Comparison of ENCODE assay signal across 9 cellular contexts in the genomic region with DNA sequence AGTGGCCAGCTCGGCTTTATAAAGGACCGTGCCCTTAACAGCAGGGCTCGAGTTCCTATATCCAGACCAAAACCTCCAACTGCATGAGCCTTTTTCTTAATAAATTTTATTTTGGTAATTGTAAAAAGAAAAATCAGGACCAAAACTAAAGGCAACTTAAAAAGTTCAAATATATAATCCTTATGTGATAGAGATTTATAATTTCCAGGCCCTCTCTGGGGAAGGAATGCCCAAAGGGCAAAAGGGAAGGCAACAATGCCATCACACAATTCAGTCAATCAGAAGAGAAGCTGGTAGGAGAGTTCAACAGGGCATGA. TPM values are rescaled to one million over a fixed set of nuclear protein-coding genes. Genes with fewer than 3 reads are reported as not detected.
A peak's percentile ranks its signal among the peaks of the same experiment; 100 is the strongest.
DNase-seq lines count a peak whose midpoint lies in the region; ATAC-seq, FAIRE-seq and TF ChIP-seq lines count a peak whose summit lies in the region.
"Had no signal": no experiment of that assay in that cellular context is flagged by ENCODE, and none has a peak within 500 bp of the region (broad histone marks: within the 10 kb centered on the region; RNA-seq: fewer than 3 reads in every experiment).

No MANE protein-coding gene starts in this region.

- FAIRE-seq in urothelium cell line (lab: Jason Lieb, UNC), result no peak

- H3K9me3 ChIP-seq in left lung (no peaks in the 10 kb centered on the region), thoracic aorta (no peaks in the 10 kb centered on the region)

- H3K27ac ChIP-seq in left lung, result peak overlapping the region; percentile 36 to 73
- peak overlapping the region; percentile 10 to 58 for H3K27ac ChIP-seq in thoracic aorta

- H3K27ac Mint-ChIP-seq in activated T-cell treated with anti-CD3 and anti-CD28 coated beads, Interleukin-2, amount 50 U/mL, for 24 hours, result peak overlapping the region; percentile 97
- peak overlapping the region; percentile 77 for H3K27ac Mint-ChIP-seq in activated T-helper 17 cell treated with anti-CD3 and anti-CD28 coated beads, Interleukin-2, amount 50 U/mL, for 72 hours

- no peak for ATAC-seq in activated T-helper 17 cell treated with anti-CD3 and anti-CD28 coated beads, Interleukin-2, amount 50 U/mL, for 72 hours (replicated peaks)
- ATAC-seq in left lung, result no peak
- ATAC-seq in thoracic aorta (ENCODE audit: insufficient number of reproducible peaks, low FRiP score, low read depth), result no peak
- no peak for ATAC-seq in HG02571 (IDR thresholded peaks at IDR 0.05; ENCODE audit: unreplicated experiment)

- H3K4me3 ChIP-seq in left lung, result peak overlapping the region; percentile 74 to 86
- H3K4me3 ChIP-seq in thoracic aorta, result peak overlapping the region; percentile 82

- TF ChIP-seq CTCF in left lung (IDR thresholded peaks at IDR 0.05) (no peak), thoracic aorta (IDR thresholded peaks at IDR 0.05) (no peak)

- peak overlapping the region; percentile 94 for H3K4me3 Mint-ChIP-seq in activated T-cell treated with anti-CD3 and anti-CD28 coated beads, Interleukin-2, amount 50 U/mL, for 24 hours
- H3K4me3 Mint-ChIP-seq in activated T-helper 17 cell treated with anti-CD3 and anti-CD28 coated beads, Interleukin-2, amount 50 U/mL, for 72 hours, result peak overlapping the region; percentile 84

- intact Hi-C loops in left lung (cut with DNase I), result no loop called here

- peaks cover 7 to 33% of the 10 kb centered on the region in 2 donors for H3K4me1 ChIP-seq in left lung
- H3K4me1 ChIP-seq in thoracic aorta (ENCODE audit: control insufficient read depth in 1 of 2, low read depth in 2 of 2), result peaks cover 5 to 13% of the 10 kb centered on the region in 2 donors

- no peaks in the 10 kb centered on the region for H3K9me3 Mint-ChIP-seq in activated T-cell treated with anti-CD3 and anti-CD28 coated beads, Interleukin-2, amount 50 U/mL, for 24 hours
- H3K9me3 Mint-ChIP-seq in activated T-helper 17 cell treated with anti-CD3 and anti-CD28 coated beads, Interleukin-2, amount 50 U/mL, for 72 hours, result no peaks in the 10 kb centered on the region

- H3K36me3 ChIP-seq in left lung (peaks cover 0 to 70% of the 10 kb centered on the region in 2 donors), thoracic aorta (peaks cover 29% of the 10 kb centered on the region)

- H3K27me3 ChIP-seq in left lung, result no peaks in the 10 kb centered on the region
- H3K27me3 ChIP-seq in thoracic aorta (replicated peaks; ENCODE audit: insufficient read depth), result no peaks in the 10 kb centered on the region

- H3K36me3 Mint-ChIP-seq in activated T-cell treated with anti-CD3 and anti-CD28 coated beads, Interleukin-2, amount 50 U/mL, for 24 hours (ENCODE audit: low read depth), result peaks cover 84% of the 10 kb centered on the region
- H3K36me3 Mint-ChIP-seq in activated T-helper 17 cell treated with anti-CD3 and anti-CD28 coated beads, Interleukin-2, amount 50 U/mL, for 72 hours (ENCODE audit: low read depth), result peaks cover 61% of the 10 kb centered on the region

- no peak for DNase-seq in activated T-cell treated with anti-CD3 and anti-CD28 coated beads, Interleukin-2, amount 50 U/mL, for 24 hours
- DNase-seq in activated T-cell treated with anti-CD3 and anti-CD28 coated beads, Interleukin-2, amount 50 U/mL, for 48 hours, result no peak
- no peak for DNase-seq in left lung
- DNase-seq in thoracic aorta (ENCODE audit: low spot score), result no peak
- no peak for DNase-seq in urothelium cell line (ENCODE audit: low spot score)
- no peak for DNase-seq in amniotic stem cell (lab: John Stamatoyannopoulos, UW)

- no peaks in the 10 kb centered on the region for H3K27me3 Mint-ChIP-seq in activated T-cell treated with anti-CD3 and anti-CD28 coated beads, Interleukin-2, amount 50 U/mL, for 24 hours
- no peaks in the 10 kb centered on the region for H3K27me3 Mint-ChIP-seq in activated T-helper 17 cell treated with anti-CD3 and anti-CD28 coated beads, Interleukin-2, amount 50 U/mL, for 72 hours

- H3K4me1 Mint-ChIP-seq in activated T-cell treated with anti-CD3 and anti-CD28 coated beads, Interleukin-2, amount 50 U/mL, for 24 hours (ENCODE audit: low read depth), result peaks cover 56% of the 10 kb centered on the region
- H3K4me1 Mint-ChIP-seq in activated T-helper 17 cell treated with anti-CD3 and anti-CD28 coated beads, Interleukin-2, amount 50 U/mL, for 72 hours, result peaks cover 28% of the 10 kb centered on the region

RNA-seq across cellular contexts. Expression of a gene that starts 0.4 kb away (rescaled TPM):
- 10 to 100 TPM; 34.0 to 78.7 TPM for total RNA-seq in activated T-helper 17 cell treated with anti-CD3 and anti-CD28 coated beads, Interleukin-2, amount 50 U/mL, for 72 hours
- total RNA-seq in left lung (10 to 100 TPM; 25.0 to 62.4 TPM), thoracic aorta (10 to 100 TPM; 19.9 to 64.6 TPM)

RNA-seq across cellular contexts. Expression of a gene that starts 6.2 kb away (rescaled TPM):
- total RNA-seq in activated T-helper 17 cell treated with anti-CD3 and anti-CD28 coated beads, Interleukin-2, amount 50 U/mL, for 72 hours, result 10 to 100 TPM; 28.6 to 33.4 TPM
- total RNA-seq in left lung (10 to 100 TPM; 64.9 to 72.5 TPM), thoracic aorta (10 to 100 TPM; 51.8 to 81.9 TPM)

RNA-seq across cellular contexts. Expression of a gene that starts 16.5 kb away (rescaled TPM):
- under 1 TPM in 1 of 2 donors, not detected in 1; 0.82 TPM for total RNA-seq in activated T-helper 17 cell treated with anti-CD3 and anti-CD28 coated beads, Interleukin-2, amount 50 U/mL, for 72 hours
- total RNA-seq in left lung (under 1 TPM; 0.37 to 0.55 TPM), thoracic aorta (not detected)
- total RNA-seq: LHCN-M2 had no signal

RNA-seq across cellular contexts. Expression of a gene that starts 17.1 kb away (rescaled TPM):
- total RNA-seq in activated T-helper 17 cell treated with anti-CD3 and anti-CD28 coated beads, Interleukin-2, amount 50 U/mL, for 72 hours, result 10 to 100 TPM; 35.7 to 58.8 TPM
- total RNA-seq in left lung (10 to 100 TPM; 27.0 to 31.6 TPM), thoracic aorta (10 to 100 TPM; 13.1 to 23.6 TPM)

RNA-seq across cellular contexts. Expression of a gene that starts 24.3 kb away (rescaled TPM):
- 10 to 100 TPM; 62.8 to 69.8 TPM for total RNA-seq in activated T-helper 17 cell treated with anti-CD3 and anti-CD28 coated beads, Interleukin-2, amount 50 U/mL, for 72 hours
- 10 to 100 TPM; 35.0 to 46.7 TPM for total RNA-seq in left lung
- total RNA-seq in thoracic aorta, result 10 to 100 TPM; 33.4 to 58.3 TPM
